8 cellular contexts compared by ENCODE assay signal in genomic region chr19:10501971-10502523, GRCh38. TPM values are rescaled to one million over a fixed set of nuclear protein-coding genes. Genes with fewer than 3 reads are reported as not detected.
DNase-seq lines count a peak whose midpoint lies in the region; ATAC-seq, FAIRE-seq and TF ChIP-seq lines count a peak whose summit lies in the region.

No MANE protein-coding gene starts in this region.

- peak overlapping the region; percentile 97 for H3K9ac ChIP-seq in mucosa of stomach (ENCODE audit: low read length)

- peak; percentile 9 for FAIRE-seq in GM12892 (lab: Jason Lieb, UNC)

- H3K27ac ChIP-seq in esophagus muscularis mucosa (replicated peaks in 1 of 4) (peak overlapping the region; percentile 97 to 99 (median 98)), thoracic aorta (peak overlapping the region; percentile 99)

- peaks cover 27 to 63% (median 62%) of the 10 kb centered on the region in 4 donors for H3K4me1 ChIP-seq in esophagus muscularis mucosa
- H3K4me1 ChIP-seq in mucosa of stomach (ENCODE audit: control insufficient read depth, insufficient read depth, low read length): peaks cover 29% of the 10 kb centered on the region
- peaks cover 20 to 41% of the 10 kb centered on the region in 2 donors for H3K4me1 ChIP-seq in thoracic aorta (ENCODE audit: control insufficient read depth in 1 of 2, low read depth in 2 of 2)

- peaks cover 20 to 32% (median 29%) of the 10 kb centered on the region in 4 donors for H3K36me3 ChIP-seq in esophagus muscularis mucosa
- no peaks in the 10 kb centered on the region for H3K36me3 ChIP-seq in mucosa of stomach (ENCODE audit: control insufficient read depth, insufficient read depth, low read length)
- peaks cover 12% of the 10 kb centered on the region for H3K36me3 ChIP-seq in thoracic aorta

- H3K9me3 ChIP-seq in esophagus muscularis mucosa: no peaks in the 10 kb centered on the region
- no peaks in the 10 kb centered on the region for H3K9me3 ChIP-seq in mucosa of stomach (ENCODE audit: control insufficient read depth, low read length)
- no peaks in the 10 kb centered on the region for H3K9me3 ChIP-seq in thoracic aorta

- in situ Hi-C loops in ACHN (cut with HindIII; ENCODE audit: low pct_ligation_motif_present, low pct_unique_long_range_greater_than_20kb, low sequenced_read_pairs): no loop called here

- TF ChIP-seq CTCF in esophagus muscularis mucosa (IDR thresholded peaks at IDR 0.05) (no peak), thoracic aorta (IDR thresholded peaks at IDR 0.05) (no peak)

- H3K27me3 ChIP-seq in esophagus muscularis mucosa (no peaks in the 10 kb centered on the region), mucosa of stomach (ENCODE audit: control insufficient read depth, insufficient read depth, low read length) (no peaks in the 10 kb centered on the region), thoracic aorta (replicated peaks; ENCODE audit: insufficient read depth) (no peaks in the 10 kb centered on the region)

- DNase-seq in ACHN (peak; percentile 48), GM12892 (ENCODE audit: insufficient read length) (peak; percentile 67), NCI-H226 (peak; percentile 14), esophagus muscularis mucosa (ENCODE audit: extremely low spot score) (no peak), thoracic aorta (ENCODE audit: low spot score) (peak; percentile 37)
- DNase-seq in activated T-cell treated with anti-CD3 and anti-CD28 coated beads, Interleukin-2, amount 50 U/mL, for 1 hour: peak; percentile 38

- TF ChIP-seq EP300 in esophagus muscularis mucosa (IDR thresholded peaks at IDR 0.05): no peak

- ATAC-seq in HG02852 (IDR thresholded peaks at IDR 0.05; ENCODE audit: unreplicated experiment): peak; percentile 36
- peak; percentile 25 for ATAC-seq in thoracic aorta (ENCODE audit: insufficient number of reproducible peaks, low FRiP score, low read depth)

- 2% methylated on average over 15 of the region's 35 CpGs for WGBS in esophagus muscularis mucosa

- H3K4me3 ChIP-seq in esophagus muscularis mucosa (peak overlapping the region; percentile 79 to 100 (median 94)), mucosa of stomach (ENCODE audit: low read length) (peak overlapping the region; percentile 94), thoracic aorta (peak overlapping the region; percentile 96)

- TF ChIP-seq POLR2A in GM12892 (IDR thresholded peaks at IDR 0.05; ENCODE audit: low read depth, low read length): no peak
- no peak for TF ChIP-seq POLR2A in esophagus muscularis mucosa (IDR thresholded peaks at IDR 0.05; ENCODE audit: low read depth)

- intact Hi-C loops in esophagus muscularis mucosa (cut with DNase I): loop anchor here (5.0 kb wide), 2 partner anchors 50 to 65 kb away; partner anchors contain the start of genes CDKN2D and KRI1

RNA-seq across cellular contexts. Expression of gene KEAP1, which starts 1.1 kb away (rescaled TPM):
- 37.4 TPM for polyA plus RNA-seq in GM12892 (2012; ENCODE audit: missing spikeins)
- 10 to 100 TPM; 51.9 to 94.5 (median 80.6) TPM for total RNA-seq in esophagus muscularis mucosa
- 10 to 100 TPM; 42.0 to 57.3 TPM for total RNA-seq in thoracic aorta

RNA-seq across cellular contexts. Expression of gene S1PR5, which starts 15.2 kb away (rescaled TPM):
- polyA plus RNA-seq in GM12892 (2012; ENCODE audit: missing spikeins): 0.15 TPM
- total RNA-seq in esophagus muscularis mucosa (not detected), thoracic aorta (1 to 10 TPM; 2.4 to 8.7 TPM)

RNA-seq across cellular contexts. Expression of gene ATG4D, which starts 41.7 kb away (rescaled TPM):
- polyA plus RNA-seq in GM12892 (2012; ENCODE audit: missing spikeins): 10.7 TPM
- total RNA-seq in esophagus muscularis mucosa (10 to 100 TPM; 18.2 to 44.1 (median 29.7) TPM), thoracic aorta (10 to 100 TPM; 17.1 to 30.5 TPM)
